ENCODE assay signal across 8 cellular contexts in the genomic region with DNA sequence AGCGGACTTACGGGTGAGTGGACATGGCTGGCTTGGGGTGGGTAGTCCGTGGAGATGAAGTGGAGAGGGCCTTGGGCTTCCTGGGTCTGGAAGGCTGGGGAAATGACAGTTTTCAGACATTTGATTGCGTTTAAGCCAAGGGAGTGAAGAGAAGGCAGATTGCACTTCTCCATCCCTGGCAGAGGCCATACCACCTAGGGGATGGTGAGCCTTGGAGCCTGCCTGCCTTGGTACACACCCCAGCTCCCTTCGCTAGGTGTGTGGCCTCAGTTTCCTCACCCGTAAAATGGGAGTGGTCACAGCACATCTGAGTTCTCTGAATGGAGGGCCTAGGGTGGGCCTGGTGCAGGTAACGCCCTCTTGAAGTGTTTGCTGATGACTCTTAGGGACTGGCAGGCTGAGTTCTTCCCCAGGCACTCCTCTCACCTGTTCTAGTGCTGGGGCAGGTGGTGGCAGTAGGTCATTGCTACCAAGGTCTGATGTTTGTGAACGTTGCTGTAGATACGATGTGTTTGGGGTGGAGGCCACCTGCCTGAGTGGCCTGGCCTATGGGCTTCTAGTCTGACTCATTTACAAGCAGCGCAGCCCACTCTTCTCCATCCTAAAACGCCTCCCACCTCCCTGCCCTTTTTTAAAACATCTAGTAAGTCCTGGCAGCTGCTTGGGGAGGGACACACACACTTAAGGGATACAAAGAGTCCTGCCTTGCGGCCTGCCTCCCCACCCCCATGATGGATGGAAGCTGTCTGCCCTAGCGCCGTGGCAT. TPM values are rescaled to one million over a fixed set of nuclear protein-coding genes. Genes with fewer than 3 reads are reported as not detected.
A peak's percentile ranks its signal among the peaks of the same experiment; 100 is the strongest.
DNase-seq lines count a peak whose midpoint lies in the region; ATAC-seq and TF ChIP-seq lines count a peak whose summit lies in the region.

No MANE protein-coding gene starts in this region.

- intact Hi-C loops in activated naive CD4-positive, alpha-beta T cell treated with anti-CD3 and anti-CD28 coated beads for 36 hours (cut with micrococcal nuclease): loop anchor here (2.0 to 10.0 kb wide), 5 partner anchors 304 to 1771 kb away; partner anchors contain the start of gene ZNF831
- intact Hi-C loops in tibial artery (cut with DNase I; ENCODE audit: low total_unique reads): loop anchor here (2.0 kb wide), 1 partner anchor 43 kb away; no protein-coding TSS in a partner anchor

- H3K9me3 Mint-ChIP-seq in activated naive CD4-positive, alpha-beta T cell treated with anti-CD3 and anti-CD28 coated beads for 36 hours: no peaks in the 10 kb centered on the region

- H3K27ac Mint-ChIP-seq in activated naive CD4-positive, alpha-beta T cell treated with anti-CD3 and anti-CD28 coated beads for 36 hours: peak overlapping the region; percentile 94

- H3K27ac ChIP-seq in tibial artery: peak overlapping the region; percentile 74 to 80

- peak overlapping the region; percentile 65 to 71 for H3K4me3 ChIP-seq in tibial artery

- H3K36me3 ChIP-seq in tibial artery: peaks cover 0 to 22% (median 6%) of the 10 kb centered on the region in 3 donors

- DNase-seq in activated naive CD4-positive, alpha-beta T cell treated with anti-CD3 and anti-CD28 coated beads for 36 hours: no peak
- DNase-seq in activated naive CD4-positive, alpha-beta T cell treated with Interleukin-2 at 50 U/mL for 16 hours: no peak
- DNase-seq in SW480 (ENCODE audit: low spot score) (peak; percentile 24), kidney tubule cell (ENCODE audit: low spot score) (peak; percentile 46), tibial artery (no peak), DMS114 treated with DMSO at 0.1 percent for 48 hours (lab: John Stamatoyannopoulos, UW; ENCODE audit: unreplicated experiment) (no peak), SKM-1 treated with dmso at 0.1 percent for 144 hours (lab: John Stamatoyannopoulos, UW; ENCODE audit: unreplicated experiment) (no peak)

- H3K4me1 ChIP-seq in tibial artery: peaks cover 0 to 78% (median 55%) of the 10 kb centered on the region in 4 donors

- no peak for ATAC-seq in GM18870 (IDR thresholded peaks at IDR 0.05; ENCODE audit: unreplicated experiment)

- H3K4me3 Mint-ChIP-seq in activated naive CD4-positive, alpha-beta T cell treated with anti-CD3 and anti-CD28 coated beads for 36 hours: peak overlapping the region; percentile 90

- no peaks in the 10 kb centered on the region for H3K9me3 ChIP-seq in tibial artery

- no peaks in the 10 kb centered on the region for H3K27me3 ChIP-seq in tibial artery

- TF ChIP-seq CTCF in tibial artery (IDR thresholded peaks at IDR 0.05): no peak

- H3K27me3 Mint-ChIP-seq in activated naive CD4-positive, alpha-beta T cell treated with anti-CD3 and anti-CD28 coated beads for 36 hours (ENCODE audit: low read depth): no peaks in the 10 kb centered on the region

- peaks cover 67% of the 10 kb centered on the region for H3K4me1 Mint-ChIP-seq in activated naive CD4-positive, alpha-beta T cell treated with anti-CD3 and anti-CD28 coated beads for 36 hours (ENCODE audit: low read depth)

- CTCF ChIA-PET in activated naive CD4-positive, alpha-beta T cell treated with anti-CD3 and anti-CD28 coated beads for 36 hours (lab: Charles Lee): interaction anchor here (0.9 to 1.3 kb wide), 3 partner anchors 11 to 58 kb away, joined by 3 read pairs; no protein-coding TSS in a partner anchor

- H3K36me3 Mint-ChIP-seq in activated naive CD4-positive, alpha-beta T cell treated with anti-CD3 and anti-CD28 coated beads for 36 hours (ENCODE audit: low read depth): peaks cover 43% of the 10 kb centered on the region

RNA-seq across cellular contexts. Expression of gene RBM38, which starts 2.3 kb away (rescaled TPM):
- total RNA-seq in activated naive CD4-positive, alpha-beta T cell treated with anti-CD3 and anti-CD28 coated beads for 36 hours: 10 to 100 TPM; 60.3 to 63.1 TPM

RNA-seq across cellular contexts. Expression of gene RAE1, which starts 42.4 kb away (rescaled TPM):
- 10 to 100 TPM; 45.6 to 46.5 TPM for total RNA-seq in activated naive CD4-positive, alpha-beta T cell treated with anti-CD3 and anti-CD28 coated beads for 36 hours

Comparison
In these comparisons a context has a peak if more than half of its experiments do, and no peak if none do; other contexts are left out.
1. DNase-seq: peak in SW480 (single experiment) and kidney tubule cell (single experiment); none in activated naive CD4-positive, alpha-beta T cell treated with anti-CD3 and anti-CD28 coated beads for 36 hours (single experiment), activated naive CD4-positive, alpha-beta T cell treated with Interleukin-2 at 50 U/mL for 16 hours (single experiment), tibial artery (0 of 2), DMS114 treated with DMSO at 0.1 percent for 48 hours (single experiment) and SKM-1 treated with dmso at 0.1 percent for 144 hours (single experiment).